In the genomic region with DNA sequence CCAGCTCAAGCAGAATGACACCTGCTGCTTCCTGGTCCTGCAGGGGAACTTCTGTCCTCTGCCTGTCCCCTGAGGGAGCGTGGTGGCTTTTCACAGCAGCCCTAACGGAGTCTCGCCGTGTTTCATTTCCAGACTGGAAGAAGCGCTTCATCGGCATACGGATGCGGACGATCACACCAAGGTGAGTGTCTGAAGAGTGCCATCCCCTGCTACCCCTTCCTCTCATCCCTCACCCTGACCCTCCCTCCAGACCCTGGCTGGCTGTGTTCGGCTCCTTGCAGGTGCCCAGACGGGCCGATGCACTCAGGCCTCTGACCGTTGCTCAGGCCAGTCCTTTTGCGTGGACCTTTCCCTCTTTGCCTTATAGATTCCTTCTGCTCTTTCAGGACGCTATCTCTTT, we compare ENCODE assay signal across 2 cellular contexts.
TF ChIP-seq lines count a peak whose summit lies in the region.

No MANE protein-coding gene starts in this region.

TF ChIP-seq in HepG2, 621 proteins besides CTCF, POLR2A, EP300 and RAD21 (continues in another document):
- TF ChIP-seq, protein P1, sequence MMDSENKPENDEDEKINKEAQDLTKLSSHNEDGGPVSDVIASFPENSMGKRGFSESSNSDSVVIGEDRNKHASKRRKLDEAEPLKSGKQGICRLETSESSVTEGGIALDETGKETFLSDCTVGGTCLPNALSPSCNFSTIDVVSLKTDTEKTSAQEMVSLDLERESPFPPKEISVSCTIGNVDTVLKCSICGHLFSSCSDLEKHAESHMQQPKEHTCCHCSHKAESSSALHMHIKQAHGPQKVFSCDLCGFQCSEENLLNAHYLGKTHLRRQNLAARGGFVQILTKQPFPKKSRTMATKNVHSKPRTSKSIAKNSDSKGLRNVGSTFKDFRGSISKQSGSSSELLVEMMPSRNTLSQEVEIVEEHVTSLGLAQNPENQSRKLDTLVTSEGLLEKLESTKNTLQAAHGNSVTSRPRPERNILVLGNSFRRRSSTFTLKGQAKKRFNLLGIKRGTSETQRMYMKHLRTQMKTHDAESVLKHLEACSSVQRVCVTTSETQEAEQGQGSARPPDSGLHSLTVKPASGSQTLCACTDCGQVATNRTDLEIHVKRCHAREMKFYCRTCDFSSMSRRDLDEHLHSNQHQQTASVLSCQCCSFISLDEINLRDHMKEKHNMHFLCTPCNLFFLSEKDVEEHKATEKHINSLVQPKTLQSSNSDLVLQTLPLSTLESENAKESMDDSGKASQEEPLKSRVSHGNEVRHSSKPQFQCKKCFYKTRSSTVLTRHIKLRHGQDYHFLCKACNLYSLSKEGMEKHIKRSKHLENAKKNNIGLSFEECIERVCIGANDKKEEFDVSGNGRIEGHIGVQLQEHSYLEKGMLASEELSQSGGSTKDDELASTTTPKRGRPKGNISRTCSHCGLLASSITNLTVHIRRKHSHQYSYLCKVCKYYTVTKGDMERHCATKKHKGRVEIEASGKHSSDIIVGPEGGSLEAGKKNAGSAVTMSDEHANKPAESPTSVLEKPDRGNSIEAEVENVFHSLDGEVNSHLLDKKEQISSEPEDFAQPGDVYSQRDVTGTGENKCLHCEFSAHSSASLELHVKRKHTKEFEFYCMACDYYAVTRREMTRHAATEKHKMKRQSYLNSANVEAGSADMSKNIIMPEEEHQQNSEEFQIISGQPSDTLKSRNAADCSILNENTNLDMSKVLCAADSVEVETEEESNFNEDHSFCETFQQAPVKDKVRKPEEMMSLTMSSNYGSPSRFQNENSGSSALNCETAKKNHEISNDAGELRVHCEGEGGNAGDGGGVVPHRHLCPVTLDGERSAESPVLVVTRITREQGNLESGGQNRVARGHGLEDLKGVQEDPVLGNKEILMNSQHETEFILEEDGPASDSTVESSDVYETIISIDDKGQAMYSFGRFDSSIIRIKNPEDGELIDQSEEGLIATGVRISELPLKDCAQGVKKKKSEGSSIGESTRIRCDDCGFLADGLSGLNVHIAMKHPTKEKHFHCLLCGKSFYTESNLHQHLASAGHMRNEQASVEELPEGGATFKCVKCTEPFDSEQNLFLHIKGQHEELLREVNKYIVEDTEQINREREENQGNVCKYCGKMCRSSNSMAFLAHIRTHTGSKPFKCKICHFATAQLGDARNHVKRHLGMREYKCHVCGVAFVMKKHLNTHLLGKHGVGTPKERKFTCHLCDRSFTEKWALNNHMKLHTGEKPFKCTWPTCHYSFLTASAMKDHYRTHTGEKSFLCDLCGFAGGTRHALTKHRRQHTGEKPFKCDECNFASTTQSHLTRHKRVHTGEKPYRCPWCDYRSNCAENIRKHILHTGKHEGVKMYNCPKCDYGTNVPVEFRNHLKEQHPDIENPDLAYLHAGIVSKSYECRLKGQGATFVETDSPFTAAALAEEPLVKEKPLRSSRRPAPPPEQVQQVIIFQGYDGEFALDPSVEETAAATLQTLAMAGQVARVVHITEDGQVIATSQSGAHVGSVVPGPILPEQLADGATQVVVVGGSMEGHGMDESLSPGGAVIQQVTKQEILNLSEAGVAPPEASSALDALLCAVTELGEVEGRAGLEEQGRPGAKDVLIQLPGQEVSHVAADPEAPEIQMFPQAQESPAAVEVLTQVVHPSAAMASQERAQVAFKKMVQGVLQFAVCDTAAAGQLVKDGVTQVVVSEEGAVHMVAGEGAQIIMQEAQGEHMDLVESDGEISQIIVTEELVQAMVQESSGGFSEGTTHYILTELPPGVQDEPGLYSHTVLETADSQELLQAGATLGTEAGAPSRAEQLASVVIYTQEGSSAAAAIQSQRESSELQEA (CRISPR knock-in tag; IDR thresholded peaks at IDR 0.05; ENCODE audit: not compliant biosample characterization), result no peak
- no peak for TF ChIP-seq PHF20 (CRISPR knock-in tag; IDR thresholded peaks at IDR 0.05)
- TF ChIP-seq MTA1 (CRISPR knock-in tag; IDR thresholded peaks at IDR 0.05; ENCODE audit: borderline replicate concordance), result no peak
- TF ChIP-seq ZNF124 (CRISPR knock-in tag; IDR thresholded peaks at IDR 0.05), result no peak
- TF ChIP-seq, protein P2, sequence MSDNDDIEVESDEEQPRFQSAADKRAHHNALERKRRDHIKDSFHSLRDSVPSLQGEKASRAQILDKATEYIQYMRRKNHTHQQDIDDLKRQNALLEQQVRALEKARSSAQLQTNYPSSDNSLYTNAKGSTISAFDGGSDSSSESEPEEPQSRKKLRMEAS (IDR thresholded peaks at IDR 0.05), result no peak
- TF ChIP-seq TFE3 (CRISPR knock-in tag; IDR thresholded peaks at IDR 0.05), result no peak
- TF ChIP-seq, protein P3, sequence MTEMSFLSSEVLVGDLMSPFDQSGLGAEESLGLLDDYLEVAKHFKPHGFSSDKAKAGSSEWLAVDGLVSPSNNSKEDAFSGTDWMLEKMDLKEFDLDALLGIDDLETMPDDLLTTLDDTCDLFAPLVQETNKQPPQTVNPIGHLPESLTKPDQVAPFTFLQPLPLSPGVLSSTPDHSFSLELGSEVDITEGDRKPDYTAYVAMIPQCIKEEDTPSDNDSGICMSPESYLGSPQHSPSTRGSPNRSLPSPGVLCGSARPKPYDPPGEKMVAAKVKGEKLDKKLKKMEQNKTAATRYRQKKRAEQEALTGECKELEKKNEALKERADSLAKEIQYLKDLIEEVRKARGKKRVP (CRISPR knock-in tag; IDR thresholded peaks at IDR 0.05), result no peak
- TF ChIP-seq, protein P4, sequence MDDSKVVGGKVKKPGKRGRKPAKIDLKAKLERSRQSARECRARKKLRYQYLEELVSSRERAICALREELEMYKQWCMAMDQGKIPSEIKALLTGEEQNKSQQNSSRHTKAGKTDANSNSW (CRISPR knock-in tag; IDR thresholded peaks at IDR 0.05; ENCODE audit: borderline replicate concordance), result no peak
- no peak for TF ChIP-seq ZBTB20 (CRISPR knock-in tag; IDR thresholded peaks at IDR 0.05; ENCODE audit: borderline replicate concordance, low read depth)
- TF ChIP-seq, protein P5, sequence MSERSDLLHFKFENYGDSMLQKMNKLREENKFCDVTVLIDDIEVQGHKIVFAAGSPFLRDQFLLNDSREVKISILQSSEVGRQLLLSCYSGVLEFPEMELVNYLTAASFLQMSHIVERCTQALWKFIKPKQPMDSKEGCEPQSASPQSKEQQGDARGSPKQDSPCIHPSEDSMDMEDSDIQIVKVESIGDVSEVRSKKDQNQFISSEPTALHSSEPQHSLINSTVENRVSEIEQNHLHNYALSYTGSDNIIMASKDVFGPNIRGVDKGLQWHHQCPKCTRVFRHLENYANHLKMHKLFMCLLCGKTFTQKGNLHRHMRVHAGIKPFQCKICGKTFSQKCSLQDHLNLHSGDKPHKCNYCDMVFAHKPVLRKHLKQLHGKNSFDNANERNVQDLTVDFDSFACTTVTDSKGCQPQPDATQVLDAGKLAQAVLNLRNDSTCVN (CRISPR knock-in tag; IDR thresholded peaks at IDR 0.05; ENCODE audit: borderline replicate concordance), result no peak
- TF ChIP-seq HNRNPH1 (optimal IDR thresholded peaks at IDR 0.05; ENCODE audit: low read depth, low read length), result no peak

TF ChIP-seq in WTC11, 78 proteins besides CTCF, POLR2A, EP300 and RAD21:
- TF ChIP-seq SP1 (CRISPR knock-in tag; conservative IDR thresholded peaks at IDR 0.05) (no peak), ZNF121 (CRISPR knock-in tag; IDR thresholded peaks at IDR 0.05) (no peak), TP53 (CRISPR knock-in tag; IDR thresholded peaks at IDR 0.05) (no peak)
- TF ChIP-seq, protein P6, sequence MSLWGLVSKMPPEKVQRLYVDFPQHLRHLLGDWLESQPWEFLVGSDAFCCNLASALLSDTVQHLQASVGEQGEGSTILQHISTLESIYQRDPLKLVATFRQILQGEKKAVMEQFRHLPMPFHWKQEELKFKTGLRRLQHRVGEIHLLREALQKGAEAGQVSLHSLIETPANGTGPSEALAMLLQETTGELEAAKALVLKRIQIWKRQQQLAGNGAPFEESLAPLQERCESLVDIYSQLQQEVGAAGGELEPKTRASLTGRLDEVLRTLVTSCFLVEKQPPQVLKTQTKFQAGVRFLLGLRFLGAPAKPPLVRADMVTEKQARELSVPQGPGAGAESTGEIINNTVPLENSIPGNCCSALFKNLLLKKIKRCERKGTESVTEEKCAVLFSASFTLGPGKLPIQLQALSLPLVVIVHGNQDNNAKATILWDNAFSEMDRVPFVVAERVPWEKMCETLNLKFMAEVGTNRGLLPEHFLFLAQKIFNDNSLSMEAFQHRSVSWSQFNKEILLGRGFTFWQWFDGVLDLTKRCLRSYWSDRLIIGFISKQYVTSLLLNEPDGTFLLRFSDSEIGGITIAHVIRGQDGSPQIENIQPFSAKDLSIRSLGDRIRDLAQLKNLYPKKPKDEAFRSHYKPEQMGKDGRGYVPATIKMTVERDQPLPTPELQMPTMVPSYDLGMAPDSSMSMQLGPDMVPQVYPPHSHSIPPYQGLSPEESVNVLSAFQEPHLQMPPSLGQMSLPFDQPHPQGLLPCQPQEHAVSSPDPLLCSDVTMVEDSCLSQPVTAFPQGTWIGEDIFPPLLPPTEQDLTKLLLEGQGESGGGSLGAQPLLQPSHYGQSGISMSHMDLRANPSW (CRISPR knock-in tag; conservative IDR thresholded peaks at IDR 0.05; ENCODE audit: low read depth), result no peak
